ENCODE assay signal across 7 cellular contexts in genomic region chr12:82993610-82994009, GRCh38.
"Had no signal": no experiment of that assay in that cellular context is flagged by ENCODE, and none has a peak within 500 bp of the region (broad histone marks: within the 10 kb centered on the region; RNA-seq: fewer than 3 reads in every experiment).

No MANE protein-coding gene starts in this region.

- H3K4me3 Mint-ChIP-seq: IgD-negative memory B cell had no signal

- ATAC-seq: HepG2, K562 had no signal

- H3K27ac Mint-ChIP-seq: IgD-negative memory B cell had no signal

- H3K4me1 Mint-ChIP-seq: IgD-negative memory B cell had no signal

- FAIRE-seq: HepG2, HTR-8/SVneo, K562 had no signal

- H3K27ac ChIP-seq: HL-60 had no signal

- H3K27me3 Mint-ChIP-seq: IgD-negative memory B cell had no signal

- DNase-seq: IMR-90, KBM-7 had no signal

- H3K4me3 ChIP-seq: K562 had no signal
